ENCODE assay signal across 21 cellular contexts in the genomic region with DNA sequence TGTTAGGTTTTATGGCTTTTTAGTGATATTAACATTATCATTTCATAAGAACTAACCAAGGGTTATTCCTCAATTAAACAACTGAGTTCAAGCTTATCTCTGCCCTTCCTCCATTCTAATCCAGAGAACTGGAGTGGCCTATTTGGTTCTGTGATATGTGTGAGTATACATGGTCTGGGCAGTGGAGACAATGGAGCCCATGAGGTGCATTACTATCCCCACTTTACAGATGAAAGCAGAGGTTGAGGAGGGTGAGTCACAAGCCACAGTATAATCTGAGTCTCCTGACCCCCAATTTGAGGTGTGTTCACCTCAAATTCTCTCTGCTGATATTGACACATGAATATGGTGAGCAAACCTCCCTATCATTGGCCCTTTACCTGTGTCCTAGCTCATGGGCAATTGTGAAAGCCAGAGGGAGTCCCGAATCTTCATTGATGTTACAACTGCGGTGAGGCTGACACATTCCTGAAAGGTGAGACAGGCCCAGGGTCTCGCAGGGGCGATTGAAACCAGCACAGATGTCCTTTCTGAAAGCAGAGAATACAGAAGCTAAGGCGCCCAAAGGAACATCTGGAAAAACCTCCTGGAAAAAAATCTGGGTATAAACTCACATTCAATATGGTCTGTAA.
"Had no signal": no experiment of that assay in that cellular context is flagged by ENCODE, and none has a peak within 500 bp of the region (broad histone marks: within the 10 kb centered on the region; RNA-seq: fewer than 3 reads in every experiment).

No MANE protein-coding gene starts in this region.

- H3K4me1 Mint-ChIP-seq: activated naive CD8-positive, alpha-beta T cell treated with anti-CD3 and anti-CD28 coated beads, Interleukin-2, amount 10 ng/mL, durations not matched to agents 7 days and 5 days; naive thymus-derived CD4-positive, alpha-beta T cell had no signal

- H3K4me3 Mint-ChIP-seq: activated naive CD8-positive, alpha-beta T cell treated with anti-CD3 and anti-CD28 coated beads, Interleukin-2, amount 10 ng/mL, durations not matched to agents 7 days and 5 days; naive thymus-derived CD4-positive, alpha-beta T cell had no signal

- H3K27ac ChIP-seq: breast epithelium, left lung, neutrophil, tibial nerve had no signal

- H3K27me3 ChIP-seq: breast epithelium, left lung, neutrophil, tibial nerve had no signal

- DNase-seq: activated CD4-positive, alpha-beta T cell treated with anti-CD3 and anti-CD28 coated beads for 1 hour; activated CD4-positive, alpha-beta T cell treated with anti-CD3 and anti-CD28 coated beads, Interleukin-2, amount 50 U/mL, for 4 hours; activated naive CD4-positive, alpha-beta T cell; activated naive CD8-positive, alpha-beta T cell treated with anti-CD3 and anti-CD28 coated beads, Interleukin-2, amount 10 ng/mL, durations not matched to agents 7 days and 5 days; activated T-cell treated with anti-CD3 and anti-CD28 coated beads for 4 hours; anterior cingulate cortex; cerebellar nuclear complex; effector memory CD4-positive, alpha-beta T cell; foreskin melanocyte; kidney; left lung; mammary epithelial cell; naive thymus-derived CD4-positive, alpha-beta T cell; retina; stimulated activated CD4-positive, alpha-beta T cell treated with anti-CD3 and anti-CD28 coated beads, Interleukin-4, amount 100 ng/mL, for 24 hours; stimulated activated naive CD4-positive, alpha-beta T cell; substantia nigra; T-helper 9 cell had no signal

- H3K27me3 Mint-ChIP-seq: activated naive CD8-positive, alpha-beta T cell treated with anti-CD3 and anti-CD28 coated beads, Interleukin-2, amount 10 ng/mL, durations not matched to agents 7 days and 5 days had no signal

- H3K36me3 ChIP-seq: breast epithelium, left lung, neutrophil, tibial nerve had no signal

- H3K36me3 Mint-ChIP-seq: activated naive CD8-positive, alpha-beta T cell treated with anti-CD3 and anti-CD28 coated beads, Interleukin-2, amount 10 ng/mL, durations not matched to agents 7 days and 5 days; naive thymus-derived CD4-positive, alpha-beta T cell had no signal

- H3K4me1 ChIP-seq: breast epithelium, left lung, tibial nerve had no signal

- ATAC-seq: left lung; naive thymus-derived CD4-positive, alpha-beta T cell had no signal

- H3K27ac Mint-ChIP-seq: activated naive CD8-positive, alpha-beta T cell treated with anti-CD3 and anti-CD28 coated beads, Interleukin-2, amount 10 ng/mL, durations not matched to agents 7 days and 5 days; naive thymus-derived CD4-positive, alpha-beta T cell had no signal

- H3K4me3 ChIP-seq: breast epithelium, left lung, tibial nerve had no signal

- H3K9me3 ChIP-seq: breast epithelium, left lung, neutrophil, tibial nerve had no signal

- H3K9me3 Mint-ChIP-seq: activated naive CD8-positive, alpha-beta T cell treated with anti-CD3 and anti-CD28 coated beads, Interleukin-2, amount 10 ng/mL, durations not matched to agents 7 days and 5 days had no signal
